In genomic region chr17:58082870-58083490, GRCh38 we compare ENCODE assay signal across 1 cellular context.
TF ChIP-seq lines count a peak whose summit lies in the region.

Gene DYNLL2, plus strand, starts transcription at chr17:58083419. Its CDS starts 3,672 bp downstream, at chr17:58087091.

TF ChIP-seq in HepG2, 621 proteins besides CTCF, POLR2A, EP300 and RAD21 (continued from another document and continues in another):
- TF ChIP-seq ZNF451 (CRISPR knock-in tag; IDR thresholded peaks at IDR 0.05) (no peak), EED (CRISPR knock-in tag; IDR thresholded peaks at IDR 0.05) (no peak), ZNF280B (CRISPR knock-in tag; IDR thresholded peaks at IDR 0.05; ENCODE audit: borderline replicate concordance) (no peak), MAFK (conservative IDR thresholded peaks at IDR 0.05 in 1 of 2, IDR thresholded peaks at IDR 0.05 in 1 of 2; ENCODE audit: low read length in 2 of 2) (no peak), ZFP41 (CRISPR knock-in tag; IDR thresholded peaks at IDR 0.05; ENCODE audit: borderline replicate concordance) (no peak), ZNF687 (CRISPR knock-in tag; IDR thresholded peaks at IDR 0.05) (no peak), KDM6A (CRISPR knock-in tag; IDR thresholded peaks at IDR 0.05; ENCODE audit: low read depth) (no peak), ATF7-NPFF (CRISPR knock-in tag; IDR thresholded peaks at IDR 0.05; ENCODE audit: low read depth) (no peak), TBX2 (CRISPR knock-in tag; IDR thresholded peaks at IDR 0.05; ENCODE audit: borderline replicate concordance) (no peak), ZNF547 (CRISPR knock-in tag; IDR thresholded peaks at IDR 0.05) (no peak), PAXIP1 (CRISPR knock-in tag; conservative IDR thresholded peaks at IDR 0.05) (no peak), STAG1 (CRISPR knock-in tag; IDR thresholded peaks at IDR 0.05) (no peak), ZNF513 (CRISPR knock-in tag; conservative IDR thresholded peaks at IDR 0.05) (no peak), CCAR2 (optimal IDR thresholded peaks at IDR 0.05; ENCODE audit: low read depth, low read length) (no peak), SMAD9 (CRISPR knock-in tag; IDR thresholded peaks at IDR 0.05) (no peak), ZSCAN29 (CRISPR knock-in tag; conservative IDR thresholded peaks at IDR 0.05) (no peak), ZNF275 (CRISPR knock-in tag; IDR thresholded peaks at IDR 0.05; ENCODE audit: borderline replicate concordance) (no peak), TCF12 (IDR thresholded peaks at IDR 0.05) (no peak), TCF12 (CRISPR knock-in tag; IDR thresholded peaks at IDR 0.05) (no peak), STAT5B (CRISPR knock-in tag; IDR thresholded peaks at IDR 0.05) (no peak), MXD4 (CRISPR knock-in tag; IDR thresholded peaks at IDR 0.05) (no peak), CENPX (CRISPR knock-in tag; IDR thresholded peaks at IDR 0.05) (no peak), ZNF770 (CRISPR knock-in tag; IDR thresholded peaks at IDR 0.05) (no peak), GLMP (CRISPR knock-in tag; IDR thresholded peaks at IDR 0.05; ENCODE audit: borderline replicate concordance) (no peak), ZNF382 (CRISPR knock-in tag; IDR thresholded peaks at IDR 0.05; ENCODE audit: borderline replicate concordance) (no peak), SP2 (CRISPR knock-in tag; IDR thresholded peaks at IDR 0.05) (no peak), ISL2 (CRISPR knock-in tag; IDR thresholded peaks at IDR 0.05) (no peak), DBP (CRISPR knock-in tag; IDR thresholded peaks at IDR 0.05; ENCODE audit: not compliant biosample characterization) (no peak), SCMH1 (CRISPR knock-in tag; IDR thresholded peaks at IDR 0.05; ENCODE audit: borderline replicate concordance) (no peak), YY1 (IDR thresholded peaks at IDR 0.05; ENCODE audit: insufficient read depth, insufficient replicate concordance, low read depth, low read length) (no peak), TEF (CRISPR knock-in tag; IDR thresholded peaks at IDR 0.05) (no peak), RBFOX2 (IDR thresholded peaks at IDR 0.05; ENCODE audit: low read depth, low read length) (no peak), ZFP36L1 (CRISPR knock-in tag; IDR thresholded peaks at IDR 0.05) (no peak), TFDP1 (CRISPR knock-in tag; IDR thresholded peaks at IDR 0.05; ENCODE audit: borderline replicate concordance) (peak; percentile 8; the same call in 1 of the 2 replicates), ZNF609 (CRISPR knock-in tag; IDR thresholded peaks at IDR 0.05; ENCODE audit: borderline replicate concordance) (no peak)
